Comparison of ENCODE assay signal across 8 cellular contexts in genomic region chr1:110407260-110408210, GRCh38. TPM values are rescaled to one million over a fixed set of nuclear protein-coding genes. Genes with fewer than 3 reads are reported as not detected.
DNase-seq lines count a peak whose midpoint lies in the region; ATAC-seq, FAIRE-seq and TF ChIP-seq lines count a peak whose summit lies in the region.

Gene LAMTOR5, minus strand, starts transcription at chr1:110407694. Its CDS starts 74 bp downstream, at chr1:110407620.

- intact Hi-C loops in kidney (cut with DNase I): no loop called here

- no peak for FAIRE-seq in kidney (lab: Jason Lieb, UNC)

- peak; percentile 84 for ATAC-seq in GM19025 (IDR thresholded peaks at IDR 0.05; ENCODE audit: low read depth, unreplicated experiment)
- peak; percentile 84 for ATAC-seq in HG03342 (IDR thresholded peaks at IDR 0.05; ENCODE audit: unreplicated experiment)

- DNase-seq in AG20443 (ENCODE audit: low spot score): peak; percentile 93
- peak; percentile 79 for DNase-seq in NCI-H446 treated with DMSO at 0.1 percent for 48 hours (lab: John Stamatoyannopoulos, UW)
- DNase-seq in activated CD4-positive, alpha-beta T cell treated with anti-CD3 and anti-CD28 coated beads for 24 hours (ENCODE audit: low read depth in 2 of 2): peak; percentile 81 to 90
- DNase-seq in chondrocyte (ENCODE audit: low spot score): peak; percentile 97
- DNase-seq in kidney: peak; percentile 97
- peak; percentile 94 for DNase-seq in stimulated activated CD4-positive, alpha-beta T cell treated with anti-CD3 and anti-CD28 coated beads, Interleukin-15, amount 100 ng/mL, for 24 hours

- H3K9me3 Mint-ChIP-seq in chondrocyte (ENCODE audit: low read depth): no peaks in the 10 kb centered on the region

- peaks cover 5% of the 10 kb centered on the region for H3K36me3 Mint-ChIP-seq in chondrocyte (ENCODE audit: low read depth)

- TF ChIP-seq CTCF in chondrocyte (IDR thresholded peaks at IDR 0.05): peak; percentile 37
- TF ChIP-seq CTCF in kidney (IDR thresholded peaks at IDR 0.05; ENCODE audit: borderline replicate concordance, extremely low read depth, insufficient read depth): peak; percentile 16

- H3K4me1 Mint-ChIP-seq in chondrocyte (ENCODE audit: low read depth): peaks cover 24% of the 10 kb centered on the region

- peak within 1 kb of the TSS; percentile 93 to 100 for H3K9ac ChIP-seq in kidney (ENCODE audit: low read length in 2 of 2)

- peak within 1 kb of the TSS; percentile 94 to 99 for H3K4me3 ChIP-seq in kidney (ENCODE audit: low read length in 2 of 2)

- peaks cover 7 to 14% of the 10 kb centered on the region in 2 donors for H3K36me3 ChIP-seq in kidney (ENCODE audit: control insufficient read depth in 1 of 2, insufficient read depth in 2 of 2, low read length in 2 of 2)

- H3K27ac Mint-ChIP-seq in chondrocyte (ENCODE audit: unreplicated experiment): peak within 1 kb of the TSS; percentile 100

- H3K4me3 Mint-ChIP-seq in chondrocyte (ENCODE audit: unreplicated experiment): peak within 1 kb of the TSS; percentile 95

- H3K9me3 ChIP-seq in kidney (ENCODE audit: control insufficient read depth in 1 of 2, low read length in 2 of 2): no peaks in the 10 kb centered on the region

- peaks cover 2 to 6% of the 10 kb centered on the region in 2 donors for H3K4me1 ChIP-seq in kidney (ENCODE audit: control insufficient read depth in 1 of 2, insufficient read depth in 1 of 2, low read depth in 1 of 2, low read length in 2 of 2)

- no peaks in the 10 kb centered on the region for H3K27me3 Mint-ChIP-seq in chondrocyte (ENCODE audit: low read depth)

- peak within 1 kb of the TSS; percentile 98 for H3K27ac ChIP-seq in kidney (ENCODE audit: low read depth in 2 of 2, low read length in 2 of 2)

RNA-seq across cellular contexts. Expression of gene LAMTOR5, which starts in this region (rescaled TPM):
- 97.1 to 112 TPM (median 104 TPM) in 3 replicates for total RNA-seq in chondrocyte
- total RNA-seq in kidney: 183 TPM
- 600 TPM for polyA plus RNA-seq in kidney (ENCODE audit: insufficient read depth, low read depth, low replicate concordance)

Comparison
In these comparisons a context has a peak if more than half of its experiments do, and no peak if none do; other contexts are left out.
1. Peak in every context shown above with its lines: DNase-seq, ATAC-seq, H3K4me3 ChIP-seq and H3K27ac ChIP-seq.